ENCODE assay signal across 15 cellular contexts in genomic region chr9:137588311-137588710, GRCh38. TPM values are rescaled to one million over a fixed set of nuclear protein-coding genes. Genes with fewer than 3 reads are reported as not detected.
A peak's percentile ranks its signal among the peaks of the same experiment; 100 is the strongest.
DNase-seq lines count a peak whose midpoint lies in the region; ATAC-seq lines count a peak whose summit lies in the region.
"Had no signal": no experiment of that assay in that cellular context is flagged by ENCODE, and none has a peak within 500 bp of the region (broad histone marks: within the 10 kb centered on the region; RNA-seq: fewer than 3 reads in every experiment).

No MANE protein-coding gene starts in this region.

- peaks cover 13% of the 10 kb centered on the region for H3K36me3 ChIP-seq in CD4-positive, alpha-beta memory T cell (ENCODE audit: insufficient read depth, low read length)
- H3K36me3 ChIP-seq in HUES64 (ENCODE audit: insufficient read depth, low read length): peaks cover 53% of the 10 kb centered on the region

- CTCF ChIA-PET in CD4-positive, alpha-beta memory T cell (lab: Charles Lee; ENCODE audit: partially characterized antibody): interaction anchor here (0.9 to 2.2 kb wide), 2 partner anchors 9 to 11 kb away, joined by 3 to 10 read pairs; partner anchors contain the start of gene DPH7

- ATAC-seq in naive thymus-derived CD8-positive, alpha-beta T cell: no peak
- ATAC-seq in Right ventricle myocardium superior (ENCODE audit: poor library complexity): no peak
- ATAC-seq: SK-N-SH treated with all-trans-retinoic acid at 6 μM for 48 hours had no signal

- H3K27me3 ChIP-seq in CD4-positive, alpha-beta memory T cell (ENCODE audit: insufficient read depth, low read length): no peaks in the 10 kb centered on the region
- no peaks in the 10 kb centered on the region; the same call in 1 of the 2 replicates for H3K27me3 ChIP-seq in HUES64 (ENCODE audit: insufficient read depth, low read length)

- DNase-seq in CD4-positive, alpha-beta memory T cell: no peak
- DNase-seq in activated naive CD8-positive, alpha-beta T cell treated with anti-CD3 and anti-CD28 coated beads for 36 hours: no peak
- no peak for DNase-seq in naive thymus-derived CD8-positive, alpha-beta T cell
- no peak for DNase-seq in hepatic stellate cell (ENCODE audit: low spot score)
- DNase-seq in SK-N-DZ (ENCODE audit: low spot score): no peak
- DNase-seq in Right ventricle myocardium superior: no peak
- DNase-seq: activated CD4-positive, alpha-beta T cell treated with anti-CD3 and anti-CD28 coated beads, Interleukin-2, amount 50 U/mL, for 48 hours; aorta; head of caudate nucleus; NCI-H1436 treated with DMSO at 0.1 percent for 48 hours; NCI-H526 treated with DMSO at 0.1 percent for 48 hours; substantia nigra had no signal

- H3K4me1 ChIP-seq in CD4-positive, alpha-beta memory T cell (ENCODE audit: insufficient read depth, low read length): peaks cover 21% of the 10 kb centered on the region
- H3K4me1 ChIP-seq in HUES64 (ENCODE audit: insufficient read depth, low read length): no peaks in the 10 kb centered on the region

- H3K9ac ChIP-seq in HUES64 (ENCODE audit: low read depth, low read length): peak overlapping the region; percentile 87; the same call in 1 of the 2 replicates

- no peak overlapping the region for H3K27ac ChIP-seq in CD4-positive, alpha-beta memory T cell (ENCODE audit: low read depth, low read length)
- H3K27ac ChIP-seq in HUES64 (ENCODE audit: low read depth, low read length): no peak overlapping the region

- no peaks in the 10 kb centered on the region for H3K27me3 Mint-ChIP-seq in CD4-positive, alpha-beta memory T cell
- H3K27me3 Mint-ChIP-seq in activated naive CD8-positive, alpha-beta T cell treated with anti-CD3 and anti-CD28 coated beads for 36 hours: no peaks in the 10 kb centered on the region
- H3K27me3 Mint-ChIP-seq in naive thymus-derived CD8-positive, alpha-beta T cell: no peaks in the 10 kb centered on the region

- no peaks in the 10 kb centered on the region for H3K9me3 Mint-ChIP-seq in CD4-positive, alpha-beta memory T cell
- H3K9me3 Mint-ChIP-seq in activated naive CD8-positive, alpha-beta T cell treated with anti-CD3 and anti-CD28 coated beads for 36 hours: no peaks in the 10 kb centered on the region
- no peaks in the 10 kb centered on the region for H3K9me3 Mint-ChIP-seq in naive thymus-derived CD8-positive, alpha-beta T cell

- 90% methylated on average over 13 of the region's 13 CpGs for WGBS in HUES64

- POLR2A ChIA-PET in CD4-positive, alpha-beta memory T cell (lab: Charles Lee; ENCODE audit: partially characterized antibody): interaction anchor here (1.1 to 2.6 kb wide), 4 partner anchors 9 to 38 kb away, joined by 3 to 17 read pairs (median 4); partner anchors contain the start of genes DPH7 and EHMT1
- POLR2A ChIA-PET in naive thymus-derived CD8-positive, alpha-beta T cell (lab: Charles Lee): interaction anchor here (0.8 to 1.5 kb wide), 5 partner anchors 9 to 37 kb away, joined by 3 to 5 read pairs (median 4); partner anchors contain the start of genes ARRDC1, EHMT1 and MRPL41

- peaks cover 17 to 20% of the 10 kb centered on the region in 2 donors for H3K36me3 Mint-ChIP-seq in CD4-positive, alpha-beta memory T cell
- H3K36me3 Mint-ChIP-seq in activated naive CD8-positive, alpha-beta T cell treated with anti-CD3 and anti-CD28 coated beads for 36 hours: peaks cover 19% of the 10 kb centered on the region
- H3K36me3 Mint-ChIP-seq in naive thymus-derived CD8-positive, alpha-beta T cell: peaks cover 0 to 21% (median 3%) of the 10 kb centered on the region in 3 donors

- H3K4me3 Mint-ChIP-seq in CD4-positive, alpha-beta memory T cell: peak overlapping the region in 7 of 8 donors; percentile 17 to 81 (median 64)
- H3K4me3 Mint-ChIP-seq in activated naive CD8-positive, alpha-beta T cell treated with anti-CD3 and anti-CD28 coated beads for 36 hours: peak overlapping the region; percentile 54
- H3K4me3 Mint-ChIP-seq in naive thymus-derived CD8-positive, alpha-beta T cell: peak overlapping the region; percentile 13 to 91 (median 78)

- H3K9me3 ChIP-seq in CD4-positive, alpha-beta memory T cell (ENCODE audit: control insufficient read depth in 1 of 2, low read length in 2 of 2): no peaks in the 10 kb centered on the region
- no peaks in the 10 kb centered on the region for H3K9me3 ChIP-seq in HUES64 (ENCODE audit: insufficient read depth, low read depth, low read length)

- H3K27ac Mint-ChIP-seq in CD4-positive, alpha-beta memory T cell: peak overlapping the region in 2 of 7 donors; percentile 27 to 56
- no peak overlapping the region for H3K27ac Mint-ChIP-seq in activated naive CD8-positive, alpha-beta T cell treated with anti-CD3 and anti-CD28 coated beads for 36 hours
- H3K27ac Mint-ChIP-seq in naive thymus-derived CD8-positive, alpha-beta T cell: peak overlapping the region in 1 of 10 donors; percentile 44

- peaks cover 5 to 26% (median 16%) of the 10 kb centered on the region in 4 donors for H3K4me1 Mint-ChIP-seq in CD4-positive, alpha-beta memory T cell
- peaks cover 8% of the 10 kb centered on the region for H3K4me1 Mint-ChIP-seq in activated naive CD8-positive, alpha-beta T cell treated with anti-CD3 and anti-CD28 coated beads for 36 hours
- peaks cover 9 to 26% (median 12%) of the 10 kb centered on the region in 4 donors for H3K4me1 Mint-ChIP-seq in naive thymus-derived CD8-positive, alpha-beta T cell

- intact Hi-C loops in CD4-positive, alpha-beta memory T cell (cut with micrococcal nuclease): no loop called here
- intact Hi-C loops in Right ventricle myocardium superior (cut with DNase I): no loop called here

- H3K4me3 ChIP-seq in CD4-positive, alpha-beta memory T cell (ENCODE audit: low read length in 2 of 2): no peak overlapping the region
- 0 out of 2 replicates have a peak overlapping the region, but pooled peaks have one; percentile 79 for H3K4me3 ChIP-seq in HUES64 (ENCODE audit: low read length)
- H3K4me3 ChIP-seq: lung had no signal

RNA-seq across cellular contexts. Expression of gene ZMYND19, which starts 2.0 kb away (rescaled TPM):
- total RNA-seq in CD4-positive, alpha-beta memory T cell: 10 to 100 TPM; 26.8 to 29.1 TPM
- polyA plus RNA-seq in CD4-positive, alpha-beta memory T cell: 10 to 100 TPM in 1 of 2 donors, 1 to 10 TPM in 1; 3.6 to 13.7 TPM
- polyA plus RNA-seq in HUES64 (2013, experiment 1 of 2): 45.6 TPM
- polyA plus RNA-seq in HUES64 (2013, experiment 2 of 2): 37.4 TPM
- total RNA-seq in activated naive CD8-positive, alpha-beta T cell treated with anti-CD3 and anti-CD28 coated beads for 36 hours: 10 to 100 TPM; 55.6 to 56.4 TPM
- total RNA-seq in naive thymus-derived CD8-positive, alpha-beta T cell: 10 to 100 TPM; 25.5 to 27.5 TPM
- polyA plus RNA-seq in naive thymus-derived CD8-positive, alpha-beta T cell: 10 to 100 TPM in 1 of 3 donors, 1 to 10 TPM in 2; 5.5 to 15.7 (median 7.7) TPM
- 88.9 and 95.8 TPM in 2 replicates for polyA plus RNA-seq in SK-N-DZ (2014; cell fraction: cytosol; rRNA removed)
- polyA plus RNA-seq in SK-N-DZ (2014; cell fraction: nucleus; rRNA removed): 178 and 188 TPM in 2 replicates
- 12.0 TPM for total RNA-seq in Right ventricle myocardium superior

RNA-seq across cellular contexts. Expression of gene DPH7, which starts 9.6 kb away (rescaled TPM):
- 10 to 100 TPM; 76.7 to 79.1 TPM for total RNA-seq in CD4-positive, alpha-beta memory T cell
- 10 to 100 TPM; 27.9 to 30.2 TPM for polyA plus RNA-seq in CD4-positive, alpha-beta memory T cell
- polyA plus RNA-seq in HUES64 (2013, experiment 1 of 2): 32.8 TPM
- 26.6 TPM for polyA plus RNA-seq in HUES64 (2013, experiment 2 of 2)
- 10 to 100 TPM; 31.7 to 33.7 TPM for total RNA-seq in activated naive CD8-positive, alpha-beta T cell treated with anti-CD3 and anti-CD28 coated beads for 36 hours
- 10 to 100 TPM; 76.9 to 80.7 TPM for total RNA-seq in naive thymus-derived CD8-positive, alpha-beta T cell
- 10 to 100 TPM; 26.2 to 32.8 (median 29.8) TPM for polyA plus RNA-seq in naive thymus-derived CD8-positive, alpha-beta T cell
- 86.2 and 109 TPM in 2 replicates for polyA plus RNA-seq in SK-N-DZ (2014; cell fraction: cytosol; rRNA removed)
- 392 and 393 TPM in 2 replicates for polyA plus RNA-seq in SK-N-DZ (2014; cell fraction: nucleus; rRNA removed)
- 18.6 TPM for total RNA-seq in Right ventricle myocardium superior

RNA-seq across cellular contexts. Expression of gene ARRDC1, which starts 17.2 kb away (rescaled TPM):
- 10 to 100 TPM; 82.3 to 86.2 TPM for total RNA-seq in CD4-positive, alpha-beta memory T cell
- polyA plus RNA-seq in CD4-positive, alpha-beta memory T cell: 10 to 100 TPM; 54.3 to 59.4 TPM
- polyA plus RNA-seq in HUES64 (2013, experiment 1 of 2): 12.5 TPM
- 12.9 TPM for polyA plus RNA-seq in HUES64 (2013, experiment 2 of 2)
- 10 to 100 TPM; 28.6 to 29.3 TPM for total RNA-seq in activated naive CD8-positive, alpha-beta T cell treated with anti-CD3 and anti-CD28 coated beads for 36 hours
- 10 to 100 TPM; 83.2 to 86.8 TPM for total RNA-seq in naive thymus-derived CD8-positive, alpha-beta T cell
- polyA plus RNA-seq in naive thymus-derived CD8-positive, alpha-beta T cell: 10 to 100 TPM; 27.2 to 42.4 (median 32.9) TPM
- 15.9 and 21.1 TPM in 2 replicates for polyA plus RNA-seq in SK-N-DZ (2014; cell fraction: cytosol; rRNA removed)
- polyA plus RNA-seq in SK-N-DZ (2014; cell fraction: nucleus; rRNA removed): 72.2 and 94.4 TPM in 2 replicates
- 15.7 TPM for total RNA-seq in Right ventricle myocardium superior

RNA-seq across cellular contexts. Expression of gene EHMT1, which starts 30.5 kb away (rescaled TPM):
- total RNA-seq in CD4-positive, alpha-beta memory T cell: 100 to 1,000 TPM in 1 of 2 experiments, 10 to 100 TPM in 1; 99.6 to 118 TPM
- polyA plus RNA-seq in CD4-positive, alpha-beta memory T cell: 10 to 100 TPM in 1 of 2 donors, 1 to 10 TPM in 1; 6.7 to 35.5 TPM
- polyA plus RNA-seq in HUES64 (2013, experiment 1 of 2): 68.1 TPM
- polyA plus RNA-seq in HUES64 (2013, experiment 2 of 2): 69.5 TPM
- 10 to 100 TPM; 65.9 to 66.3 TPM for total RNA-seq in activated naive CD8-positive, alpha-beta T cell treated with anti-CD3 and anti-CD28 coated beads for 36 hours
- total RNA-seq in naive thymus-derived CD8-positive, alpha-beta T cell: 100 to 1,000 TPM; 111 to 113 TPM
- polyA plus RNA-seq in naive thymus-derived CD8-positive, alpha-beta T cell: 10 to 100 TPM; 20.9 to 34.4 (median 23.0) TPM
- 44.2 and 44.6 TPM in 2 replicates for polyA plus RNA-seq in SK-N-DZ (2014; cell fraction: cytosol; rRNA removed)
- 119 and 149 TPM in 2 replicates for polyA plus RNA-seq in SK-N-DZ (2014; cell fraction: nucleus; rRNA removed)
- total RNA-seq in Right ventricle myocardium superior: 31.2 TPM

RNA-seq across cellular contexts. Expression of gene MRPL41, which starts 36.6 kb away (rescaled TPM):
- total RNA-seq in CD4-positive, alpha-beta memory T cell: 10 to 100 TPM; 91.6 to 95.9 TPM
- polyA plus RNA-seq in CD4-positive, alpha-beta memory T cell: 10 to 100 TPM; 37.8 to 39.9 TPM
- 27.5 TPM for polyA plus RNA-seq in HUES64 (2013, experiment 1 of 2)
- polyA plus RNA-seq in HUES64 (2013, experiment 2 of 2): 28.0 TPM
- 10 to 100 TPM; 54.6 to 54.9 TPM for total RNA-seq in activated naive CD8-positive, alpha-beta T cell treated with anti-CD3 and anti-CD28 coated beads for 36 hours
- 100 to 1,000 TPM in 1 of 2 experiments, 10 to 100 TPM in 1; 93.5 to 104 TPM for total RNA-seq in naive thymus-derived CD8-positive, alpha-beta T cell
- polyA plus RNA-seq in naive thymus-derived CD8-positive, alpha-beta T cell: 10 to 100 TPM; 36.7 to 46.5 (median 43.0) TPM
- polyA plus RNA-seq in SK-N-DZ (2014; cell fraction: cytosol; rRNA removed): 28.9 and 35.2 TPM in 2 replicates
- 25.8 and 41.2 TPM in 2 replicates for polyA plus RNA-seq in SK-N-DZ (2014; cell fraction: nucleus; rRNA removed)
- 272 TPM for total RNA-seq in Right ventricle myocardium superior
